ENCODE assay signal across 1 cellular context in genomic region chr20:49354673-49355072, GRCh38.
TF ChIP-seq lines count a peak whose summit lies in the region.

No MANE protein-coding gene starts in this region.

TF ChIP-seq in HepG2, 621 proteins besides CTCF, POLR2A, EP300 and RAD21 (continued from another document):
- TF ChIP-seq, protein P1, sequence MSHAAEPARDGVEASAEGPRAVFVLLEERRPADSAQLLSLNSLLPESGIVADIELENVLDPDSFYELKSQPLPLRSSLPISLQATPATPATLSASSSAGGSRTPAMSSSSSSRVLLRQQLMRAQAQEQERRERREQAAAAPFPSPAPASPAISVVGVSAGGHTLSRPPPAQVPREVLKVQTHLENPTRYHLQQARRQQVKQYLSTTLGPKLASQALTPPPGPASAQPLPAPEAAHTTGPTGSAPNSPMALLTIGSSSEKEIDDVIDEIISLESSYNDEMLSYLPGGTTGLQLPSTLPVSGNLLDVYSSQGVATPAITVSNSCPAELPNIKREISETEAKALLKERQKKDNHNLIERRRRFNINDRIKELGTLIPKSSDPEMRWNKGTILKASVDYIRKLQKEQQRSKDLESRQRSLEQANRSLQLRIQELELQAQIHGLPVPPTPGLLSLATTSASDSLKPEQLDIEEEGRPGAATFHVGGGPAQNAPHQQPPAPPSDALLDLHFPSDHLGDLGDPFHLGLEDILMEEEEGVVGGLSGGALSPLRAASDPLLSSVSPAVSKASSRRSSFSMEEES (CRISPR knock-in tag; IDR thresholded peaks at IDR 0.05): no peak
- TF ChIP-seq KAT8 (CRISPR knock-in tag; IDR thresholded peaks at IDR 0.05): no peak
- no peak for TF ChIP-seq SNAPC5 (CRISPR knock-in tag; IDR thresholded peaks at IDR 0.05; ENCODE audit: borderline replicate concordance)
